Comparison of ENCODE assay signal across 22 cellular contexts in genomic region chr1:23966973-23967493, GRCh38. TPM values are rescaled to one million over a fixed set of nuclear protein-coding genes. Genes with fewer than 3 reads are reported as not detected.
DNase-seq lines count a peak whose midpoint lies in the region; ATAC-seq, FAIRE-seq and TF ChIP-seq lines count a peak whose summit lies in the region.
"Had no signal": no experiment of that assay in that cellular context is flagged by ENCODE, and none has a peak within 500 bp of the region (broad histone marks: within the 10 kb centered on the region; RNA-seq: fewer than 3 reads in every experiment).

No MANE protein-coding gene starts in this region.

- no peak for FAIRE-seq in urothelium cell line (lab: Jason Lieb, UNC)
- FAIRE-seq: astrocyte, colon had no signal

- H3K4me1 Mint-ChIP-seq in natural killer cell treated with Interleukin-12 subunit alpha and Interleukin-12 subunit beta and Interleukin-15 and Interleukin-18, amount 100 ng/mL, for 72 hours (ENCODE audit: low read depth in 2 of 2), result peaks cover 20 to 32% of the 10 kb centered on the region in 2 donors
- H3K4me1 Mint-ChIP-seq in natural killer cell, result peaks cover 18% of the 10 kb centered on the region in 2 donors
- H3K4me1 Mint-ChIP-seq in central memory CD8-positive, alpha-beta T cell, result peaks cover 23% of the 10 kb centered on the region
- H3K4me1 Mint-ChIP-seq: endodermal cell had no signal

- no peak overlapping the region for H3K27ac ChIP-seq in Karpas-422 (ENCODE audit: low read length)
- H3K27ac ChIP-seq in RWPE1, result no peak overlapping the region
- H3K27ac ChIP-seq: tibial nerve had no signal

- no peak overlapping the region for H2AFZ ChIP-seq in Karpas-422 (ENCODE audit: low read length)

- TF ChIP-seq CTCF in natural killer cell (IDR thresholded peaks at IDR 0.05) (no peak), RWPE1 (conservative IDR thresholded peaks at IDR 0.05; ENCODE audit: low read depth) (no peak)

- no peaks in the 10 kb centered on the region for H3K9me3 ChIP-seq in Karpas-422 (ENCODE audit: low read length)
- H3K9me3 ChIP-seq: left lung, tibial nerve had no signal

- peaks cover 52% of the 10 kb centered on the region for H3K36me3 ChIP-seq in Karpas-422 (ENCODE audit: insufficient read depth, low read length)

- no peaks in the 10 kb centered on the region for H3K9me3 Mint-ChIP-seq in natural killer cell treated with Interleukin-12 subunit alpha and Interleukin-12 subunit beta and Interleukin-15 and Interleukin-18, amount 100 ng/mL, for 72 hours
- H3K9me3 Mint-ChIP-seq in natural killer cell, result no peaks in the 10 kb centered on the region
- no peaks in the 10 kb centered on the region for H3K9me3 Mint-ChIP-seq in central memory CD8-positive, alpha-beta T cell
- H3K9me3 Mint-ChIP-seq: endodermal cell had no signal

- H3K27ac Mint-ChIP-seq in natural killer cell treated with Interleukin-12 subunit alpha and Interleukin-12 subunit beta and Interleukin-15 and Interleukin-18, amount 100 ng/mL, for 72 hours, result peak overlapping the region; percentile 5 to 45
- H3K27ac Mint-ChIP-seq in natural killer cell, result peak overlapping the region in 1 of 2 donors; percentile 60
- H3K27ac Mint-ChIP-seq in central memory CD8-positive, alpha-beta T cell (ENCODE audit: low read depth), result peak overlapping the region; percentile 62
- H3K27ac Mint-ChIP-seq: endodermal cell had no signal

- H3K27me3 Mint-ChIP-seq in natural killer cell treated with Interleukin-12 subunit alpha and Interleukin-12 subunit beta and Interleukin-15 and Interleukin-18, amount 100 ng/mL, for 72 hours, result no peaks in the 10 kb centered on the region
- H3K27me3 Mint-ChIP-seq in natural killer cell (ENCODE audit: low read depth in 2 of 2), result no peaks in the 10 kb centered on the region
- H3K27me3 Mint-ChIP-seq in central memory CD8-positive, alpha-beta T cell, result no peaks in the 10 kb centered on the region

- peaks cover 31% of the 10 kb centered on the region for H3K36me3 Mint-ChIP-seq in natural killer cell treated with Interleukin-12 subunit alpha and Interleukin-12 subunit beta and Interleukin-15 and Interleukin-18, amount 100 ng/mL, for 72 hours
- peaks cover 9% of the 10 kb centered on the region for H3K36me3 Mint-ChIP-seq in natural killer cell
- peaks cover 53% of the 10 kb centered on the region for H3K36me3 Mint-ChIP-seq in central memory CD8-positive, alpha-beta T cell (ENCODE audit: insufficient read depth)

- H3K4me3 Mint-ChIP-seq in natural killer cell treated with Interleukin-12 subunit alpha and Interleukin-12 subunit beta and Interleukin-15 and Interleukin-18, amount 100 ng/mL, for 72 hours, result no peak overlapping the region
- no peak overlapping the region for H3K4me3 Mint-ChIP-seq in natural killer cell
- H3K4me3 Mint-ChIP-seq in central memory CD8-positive, alpha-beta T cell, result no peak overlapping the region
- H3K4me3 Mint-ChIP-seq: endodermal cell had no signal

- H3K9ac ChIP-seq in Karpas-422 (ENCODE audit: low read length), result no peak overlapping the region

- POLR2A ChIA-PET in RWPE1 (lab: Yijun Ruan, JAX; ENCODE audit: low non-redundant PET), result no interaction called here

- CTCF ChIA-PET in RWPE1 (lab: Yijun Ruan, JAX), result interaction anchor here (0.6 to 0.7 kb wide), 2 partner anchors 177 to 448 kb away, joined by 4 to 5 read pairs; no protein-coding TSS in a partner anchor

- no peaks in the 10 kb centered on the region for H3K9me2 ChIP-seq in Karpas-422 (replicated peaks; ENCODE audit: insufficient read depth, low read length)

- DNase-seq in natural killer cell treated with Interleukin-12 subunit alpha and Interleukin-12 subunit beta and Interleukin-15 and Interleukin-18, amount 100 ng/mL, for 72 hours (ENCODE audit: low spot score), result no peak
- no peak for DNase-seq in natural killer cell
- DNase-seq in Karpas-422, result peak; percentile 40
- DNase-seq in central memory CD8-positive, alpha-beta T cell (ENCODE audit: low spot score in 2 of 2), result no peak
- no peak for DNase-seq in NCI-H524 treated with DMSO at 0.1 percent for 48 hours (lab: John Stamatoyannopoulos, UW)
- DNase-seq in urothelium cell line (ENCODE audit: low spot score), result no peak
- no peak for DNase-seq in RWPE1 (ENCODE audit: low spot score)
- DNase-seq: activated CD4-positive, CD25-positive, alpha-beta regulatory T cell; activated gamma-delta T cell treated with Interleukin-2 at 50 U/mL for 16 hours; AML-193; endodermal cell; Kasumi-1; left lung; NCI-H1105; NCI-H69; nucleus accumbens; right cardiac atrium; SIG-M5; stimulated activated naive CD4-positive, alpha-beta T cell had no signal

- 0 out of 2 replicates have a peak, but pooled peaks cover 3% of the 10 kb centered on the region for H4K20me1 ChIP-seq in Karpas-422 (ENCODE audit: insufficient read depth, low read depth, low read length)

- intact Hi-C loops in natural killer cell (cut with micrococcal nuclease), result no loop called here

- no peaks in the 10 kb centered on the region; the same call in 1 of the 2 replicates for H3K79me2 ChIP-seq in Karpas-422 (ENCODE audit: low read length)

- no peak overlapping the region for H3K4me2 ChIP-seq in Karpas-422 (ENCODE audit: low read depth, low read length, poor library complexity, severe bottlenecking)

- peaks cover 22% of the 10 kb centered on the region for H3K4me1 ChIP-seq in Karpas-422 (ENCODE audit: low read length)

- no peak overlapping the region for H3K4me3 ChIP-seq in Karpas-422 (ENCODE audit: low read length)
- H3K4me3 ChIP-seq: left lung, tibial nerve had no signal

- ATAC-seq in natural killer cell treated with Interleukin-12 subunit alpha and Interleukin-12 subunit beta and Interleukin-15 and Interleukin-18, amount 100 ng/mL, for 72 hours, result no peak
- no peak for ATAC-seq in natural killer cell
- no peak for ATAC-seq in central memory CD8-positive, alpha-beta T cell (replicated peaks; ENCODE audit: extremely low read depth, poor library complexity, severe bottlenecking)
- ATAC-seq: right cardiac atrium had no signal

- no peaks in the 10 kb centered on the region for H3K27me3 ChIP-seq in Karpas-422 (ENCODE audit: low read length)
- H3K27me3 ChIP-seq: left lung, tibial nerve had no signal

RNA-seq across cellular contexts. Expression of gene PNRC2, which starts 7.4 kb away (rescaled TPM):
- total RNA-seq in natural killer cell treated with Interleukin-12 subunit alpha and Interleukin-12 subunit beta and Interleukin-15 and Interleukin-18, amount 100 ng/mL, for 72 hours, result 100 to 1,000 TPM in 1 of 2 donors, 10 to 100 TPM in 1; 89.7 to 162 TPM
- 100 to 1,000 TPM; 124 to 205 (median 180) TPM for total RNA-seq in natural killer cell
- 114 and 140 TPM in 2 replicates for total RNA-seq in Karpas-422 (2014; rRNA removed; shearing (Covaris generic); ENCODE audit: low replicate concordance)

RNA-seq across cellular contexts. Expression of gene SRSF10, which starts 13.1 kb away (rescaled TPM):
- total RNA-seq in natural killer cell treated with Interleukin-12 subunit alpha and Interleukin-12 subunit beta and Interleukin-15 and Interleukin-18, amount 100 ng/mL, for 72 hours, result 100 to 1,000 TPM; 176 to 214 TPM
- 100 to 1,000 TPM; 221 to 281 (median 237) TPM for total RNA-seq in natural killer cell
- 87.6 and 150 TPM in 2 replicates for total RNA-seq in Karpas-422 (2014; rRNA removed; shearing (Covaris generic); ENCODE audit: low replicate concordance)

RNA-seq across cellular contexts. Expression of gene CNR2, which starts 53.9 kb away (rescaled TPM):
- 1 to 10 TPM; 2.1 to 3.8 TPM for total RNA-seq in natural killer cell treated with Interleukin-12 subunit alpha and Interleukin-12 subunit beta and Interleukin-15 and Interleukin-18, amount 100 ng/mL, for 72 hours
- 10 to 100 TPM in 1 of 3 donors, 1 to 10 TPM in 2; 5.3 to 12.0 (median 6.1) TPM for total RNA-seq in natural killer cell
- 16.4 and 18.9 TPM in 2 replicates for total RNA-seq in Karpas-422 (2014; rRNA removed; shearing (Covaris generic); ENCODE audit: low replicate concordance)
- total RNA-seq: astrocyte, endodermal cell, right cardiac atrium, tibial nerve had no signal
